In genomic region chr17:64938925-64939474, GRCh38 we compare ENCODE assay signal across 8 cellular contexts. TPM values are rescaled to one million over a fixed set of nuclear protein-coding genes. Genes with fewer than 3 reads are reported as not detected.
DNase-seq lines count a peak whose midpoint lies in the region; ATAC-seq and TF ChIP-seq lines count a peak whose summit lies in the region.

No MANE protein-coding gene starts in this region.

- no peak overlapping the region for H3K4me3 ChIP-seq in BE2C (ENCODE audit: low read depth, low read length)

- H3K9me3 ChIP-seq in BE2C, result no peaks in the 10 kb centered on the region

- DNase-seq in BE2C (peak; percentile 54), SK-MEL-5 (ENCODE audit: low read depth, low spot score) (peak; percentile 80), astrocyte of the hippocampus (ENCODE audit: low read depth, low spot score) (peak; percentile 19), left kidney (ENCODE audit: low read depth, low spot score) (peak; percentile 62), NCI-H345 treated with DMSO at 0.1 percent for 48 hours (lab: John Stamatoyannopoulos, UW; ENCODE audit: unreplicated experiment) (no peak)
- DNase-seq in stimulated activated CD8-positive, alpha-beta memory T cell treated with anti-CD3 and anti-CD28 coated beads, Interleukin-15, amount 100 ng/mL, for 1 hour (ENCODE audit: low read depth), result peak; percentile 30

- TF ChIP-seq CTCF in BE2C (IDR thresholded peaks at IDR 0.05; ENCODE audit: low read depth, low read length), result peak; percentile 62

- in situ Hi-C loops in SK-MEL-5 (cut with HindIII; ENCODE audit: low pct_unique_long_range_greater_than_20kb, low sequenced_read_pairs), result no loop called here

- H3K36me3 ChIP-seq in BE2C, result no peaks in the 10 kb centered on the region

- ATAC-seq in GM21528 (IDR thresholded peaks at IDR 0.05; ENCODE audit: low FRiP score, unreplicated experiment), result peak; percentile 58
- no peak for ATAC-seq in HG03565 (IDR thresholded peaks at IDR 0.05; ENCODE audit: unreplicated experiment)

- no peaks in the 10 kb centered on the region for H3K4me1 ChIP-seq in BE2C

- H3K27me3 ChIP-seq in BE2C, result no peaks in the 10 kb centered on the region

RNA-seq across cellular contexts. Expression of gene LRRC37A3, which starts 19.7 kb away (rescaled TPM):
- 4.2 TPM for polyA plus RNA-seq in BE2C (2012; ENCODE audit: insufficient read depth, insufficient read length, low read depth)
- 3.0 and 4.2 TPM in 2 replicates for total RNA-seq in SK-MEL-5 (2014; rRNA removed; shearing (Covaris generic))
- 0.65 and 1.0 TPM in 2 replicates for polyA plus RNA-seq in SK-MEL-5 (2015; cell fraction: cytosol; rRNA removed)
- polyA plus RNA-seq in SK-MEL-5 (2015; cell fraction: nucleus; rRNA removed), result 7.7 and 10.0 TPM in 2 replicates
